12 cellular contexts compared by ENCODE assay signal in genomic region chr11:1852271-1852877, GRCh38. TPM values are rescaled to one million over a fixed set of nuclear protein-coding genes. Genes with fewer than 3 reads are reported as not detected.
DNase-seq lines count a peak whose midpoint lies in the region; ATAC-seq lines count a peak whose summit lies in the region.
"Had no signal": no experiment of that assay in that cellular context is flagged by ENCODE, and none has a peak within 500 bp of the region (broad histone marks: within the 10 kb centered on the region; RNA-seq: fewer than 3 reads in every experiment).

No MANE protein-coding gene starts in this region.

- POLR2A ChIA-PET in activated CD4-positive, alpha-beta T cell treated with anti-CD3 and anti-CD28 coated beads, Interleukin-2, amount 10 ng/mL, durations not matched to agents 7 days and 5 days (lab: Charles Lee): interaction anchor here (1.0 kb wide), 1 partner anchor 36 kb away, joined by 3 read pairs; no protein-coding TSS in a partner anchor

- H3K36me3 Mint-ChIP-seq in activated CD4-positive, alpha-beta T cell treated with anti-CD3 and anti-CD28 coated beads, Interleukin-2, amount 10 ng/mL, durations not matched to agents 7 days and 5 days (ENCODE audit: low read depth): peaks cover 24% of the 10 kb centered on the region
- peaks cover 17% of the 10 kb centered on the region for H3K36me3 Mint-ChIP-seq in central memory CD8-positive, alpha-beta T cell (ENCODE audit: insufficient read depth)
- H3K36me3 Mint-ChIP-seq in stimulated activated naive B cell treated with anti-CD40 and anti-IgM and Interleukin-4, amounts not matched to agents 10 μg/mL and 1 μg/mL and 100 μg/mL, for 72 hours: peaks cover 3 to 19% of the 10 kb centered on the region in 2 donors

- H3K4me3 ChIP-seq in Jurkat, Clone E6-1 (ENCODE audit: low read length): 0 out of 2 replicates have a peak overlapping the region, but pooled peaks have one; percentile 11

- peak overlapping the region; percentile 96 for H3K27ac Mint-ChIP-seq in activated CD4-positive, alpha-beta T cell treated with anti-CD3 and anti-CD28 coated beads, Interleukin-2, amount 10 ng/mL, durations not matched to agents 7 days and 5 days
- peak overlapping the region; percentile 99 for H3K27ac Mint-ChIP-seq in central memory CD8-positive, alpha-beta T cell (ENCODE audit: low read depth)
- H3K27ac Mint-ChIP-seq in stimulated activated naive B cell treated with anti-CD40 and anti-IgM and Interleukin-4, amounts not matched to agents 10 μg/mL and 1 μg/mL and 100 μg/mL, for 72 hours: peak overlapping the region; percentile 96

- H3K9me3 Mint-ChIP-seq in activated CD4-positive, alpha-beta T cell treated with anti-CD3 and anti-CD28 coated beads, Interleukin-2, amount 10 ng/mL, durations not matched to agents 7 days and 5 days: no peaks in the 10 kb centered on the region
- no peaks in the 10 kb centered on the region for H3K9me3 Mint-ChIP-seq in central memory CD8-positive, alpha-beta T cell
- no peaks in the 10 kb centered on the region for H3K9me3 Mint-ChIP-seq in stimulated activated naive B cell treated with anti-CD40 and anti-IgM and Interleukin-4, amounts not matched to agents 10 μg/mL and 1 μg/mL and 100 μg/mL, for 72 hours

- DNase-seq in activated CD4-positive, alpha-beta T cell treated with anti-CD3 and anti-CD28 coated beads, Interleukin-2, amount 10 ng/mL, durations not matched to agents 7 days and 5 days: no peak
- DNase-seq in activated CD4-positive, alpha-beta T cell treated with anti-CD3 and anti-CD28 coated beads, Interleukin-2, amount 50 U/mL, for 48 hours: no peak
- DNase-seq in Jurkat, Clone E6-1 (ENCODE audit: low read depth, low spot score): no peak
- no peak for DNase-seq in central memory CD8-positive, alpha-beta T cell (ENCODE audit: low spot score in 2 of 2)
- DNase-seq in stimulated activated naive B cell treated with anti-CD40 and anti-IgM and Interleukin-4, amounts not matched to agents 10 μg/mL and 1 μg/mL and 100 μg/mL, for 72 hours: no peak
- no peak for DNase-seq in amniotic stem cell (lab: John Stamatoyannopoulos, UW)
- no peak for DNase-seq in DMS 273 treated with DMSO at 0.1 percent for 48 hours (lab: John Stamatoyannopoulos, UW)
- no peak for DNase-seq in OCI-M1 (lab: John Stamatoyannopoulos, UW)
- DNase-seq: Right ventricle myocardium superior had no signal

- ATAC-seq in central memory CD8-positive, alpha-beta T cell (replicated peaks; ENCODE audit: extremely low read depth, poor library complexity, severe bottlenecking): no peak
- no peak for ATAC-seq in stimulated activated naive B cell treated with anti-CD40 and anti-IgM and Interleukin-4, amounts not matched to agents 10 μg/mL and 1 μg/mL and 100 μg/mL, for 72 hours (replicated peaks)

- H3K4me1 Mint-ChIP-seq in activated CD4-positive, alpha-beta T cell treated with anti-CD3 and anti-CD28 coated beads, Interleukin-2, amount 10 ng/mL, durations not matched to agents 7 days and 5 days: peaks cover 62% of the 10 kb centered on the region
- H3K4me1 Mint-ChIP-seq in central memory CD8-positive, alpha-beta T cell: peaks cover 52% of the 10 kb centered on the region
- peaks cover 62 to 93% of the 10 kb centered on the region in 2 donors for H3K4me1 Mint-ChIP-seq in stimulated activated naive B cell treated with anti-CD40 and anti-IgM and Interleukin-4, amounts not matched to agents 10 μg/mL and 1 μg/mL and 100 μg/mL, for 72 hours

- CTCF ChIA-PET in activated CD4-positive, alpha-beta T cell treated with anti-CD3 and anti-CD28 coated beads, Interleukin-2, amount 10 ng/mL, durations not matched to agents 7 days and 5 days (lab: Charles Lee): interaction anchor here (0.7 to 2.2 kb wide), 5 partner anchors 14 to 158 kb away, joined by 3 to 12 read pairs (median 3); no protein-coding TSS in a partner anchor

- H3K27me3 Mint-ChIP-seq in activated CD4-positive, alpha-beta T cell treated with anti-CD3 and anti-CD28 coated beads, Interleukin-2, amount 10 ng/mL, durations not matched to agents 7 days and 5 days: no peaks in the 10 kb centered on the region
- H3K27me3 Mint-ChIP-seq in central memory CD8-positive, alpha-beta T cell: no peaks in the 10 kb centered on the region
- H3K27me3 Mint-ChIP-seq in stimulated activated naive B cell treated with anti-CD40 and anti-IgM and Interleukin-4, amounts not matched to agents 10 μg/mL and 1 μg/mL and 100 μg/mL, for 72 hours: no peaks in the 10 kb centered on the region

- peak overlapping the region; percentile 99 for H3K4me3 Mint-ChIP-seq in activated CD4-positive, alpha-beta T cell treated with anti-CD3 and anti-CD28 coated beads, Interleukin-2, amount 10 ng/mL, durations not matched to agents 7 days and 5 days
- peak overlapping the region; percentile 99 for H3K4me3 Mint-ChIP-seq in central memory CD8-positive, alpha-beta T cell
- H3K4me3 Mint-ChIP-seq in stimulated activated naive B cell treated with anti-CD40 and anti-IgM and Interleukin-4, amounts not matched to agents 10 μg/mL and 1 μg/mL and 100 μg/mL, for 72 hours: peak overlapping the region; percentile 89 to 96

RNA-seq across cellular contexts. Expression of gene LSP1, which starts 0.5 kb away (rescaled TPM):
- total RNA-seq in activated CD4-positive, alpha-beta T cell treated with anti-CD3 and anti-CD28 coated beads, Interleukin-2, amount 10 ng/mL, durations not matched to agents 7 days and 5 days: 100 to 1,000 TPM; 668 to 687 TPM
- polyA plus RNA-seq in Jurkat, Clone E6-1 (2012; ENCODE audit: insufficient read depth, insufficient read length): 10.3 TPM
- total RNA-seq: endothelial cell of umbilical vein had no signal
- polyA plus RNA-seq: endothelial cell of umbilical vein, neural cell had no signal

RNA-seq across cellular contexts. Expression of gene TNNI2, which starts 13.6 kb away (rescaled TPM):
- not detected for total RNA-seq in activated CD4-positive, alpha-beta T cell treated with anti-CD3 and anti-CD28 coated beads, Interleukin-2, amount 10 ng/mL, durations not matched to agents 7 days and 5 days
- polyA plus RNA-seq in Jurkat, Clone E6-1 (2012; ENCODE audit: insufficient read depth, insufficient read length): not detected
- total RNA-seq: ascending aorta, endothelial cell of umbilical vein, Right ventricle myocardium superior had no signal
- polyA plus RNA-seq: endothelial cell of umbilical vein, neural cell had no signal

RNA-seq across cellular contexts. Expression of gene SYT8, which starts 17.6 kb away (rescaled TPM):
- not detected for total RNA-seq in activated CD4-positive, alpha-beta T cell treated with anti-CD3 and anti-CD28 coated beads, Interleukin-2, amount 10 ng/mL, durations not matched to agents 7 days and 5 days
- not detected for polyA plus RNA-seq in Jurkat, Clone E6-1 (2012; ENCODE audit: insufficient read depth, insufficient read length)
- total RNA-seq: ascending aorta, endothelial cell of umbilical vein, Right ventricle myocardium superior had no signal
- polyA plus RNA-seq: endothelial cell of umbilical vein, neural cell had no signal

RNA-seq across cellular contexts. Expression of gene PRR33, which starts 39.3 kb away (rescaled TPM):
- total RNA-seq in activated CD4-positive, alpha-beta T cell treated with anti-CD3 and anti-CD28 coated beads, Interleukin-2, amount 10 ng/mL, durations not matched to agents 7 days and 5 days: under 1 TPM in 1 of 2 experiments, not detected in 1; 0.05 TPM
- polyA plus RNA-seq in Jurkat, Clone E6-1 (2012; ENCODE audit: insufficient read depth, insufficient read length): 8.8 TPM
- total RNA-seq: ascending aorta, endothelial cell of umbilical vein had no signal
- polyA plus RNA-seq: endothelial cell of umbilical vein, neural cell had no signal
